ENCODE assay signal across 21 cellular contexts in genomic region chr7:33155811-33156210, GRCh38. TPM values are rescaled to one million over a fixed set of nuclear protein-coding genes. Genes with fewer than 3 reads are reported as not detected.
DNase-seq lines count a peak whose midpoint lies in the region; ATAC-seq and TF ChIP-seq lines count a peak whose summit lies in the region.
"Had no signal": no experiment of that assay in that cellular context is flagged by ENCODE, and none has a peak within 500 bp of the region (broad histone marks: within the 10 kb centered on the region; RNA-seq: fewer than 3 reads in every experiment).

No MANE protein-coding gene starts in this region.

- H3K4me2 ChIP-seq in GM23338, result no peak overlapping the region

- TF ChIP-seq POLR2A in sigmoid colon (IDR thresholded peaks at IDR 0.05), result no peak

- H3K27ac ChIP-seq in brain microvascular endothelial cell (no peak overlapping the region), GM23338 (ENCODE audit: low read depth) (no peak overlapping the region), sigmoid colon (no peak overlapping the region)
- H3K27ac ChIP-seq: testis had no signal

- 0 out of 2 replicates have a peak, but pooled peaks cover 3% of the 10 kb centered on the region for H3K9me2 ChIP-seq in GM23338 (ENCODE audit: insufficient read depth)

- no peak overlapping the region for H3K27ac Mint-ChIP-seq in HFFc6
- no peak overlapping the region for H3K27ac Mint-ChIP-seq in GM23338
- H3K27ac Mint-ChIP-seq: activated CD4-positive, alpha-beta T cell treated with anti-CD3 and anti-CD28 coated beads for 36 hours; CD4-positive, alpha-beta T cell; effector memory CD8-positive, alpha-beta T cell had no signal

- ATAC-seq in esophagus mucosa (no peak), GM23338 (no peak)
- ATAC-seq: activated CD4-positive, alpha-beta T cell treated with anti-CD3 and anti-CD28 coated beads for 36 hours; effector memory CD8-positive, alpha-beta T cell; left cardiac atrium had no signal

- H4K20me1 ChIP-seq in GM23338 (replicated peaks; ENCODE audit: insufficient read depth), result no peaks in the 10 kb centered on the region

- H3K36me3 ChIP-seq in brain microvascular endothelial cell (replicated peaks) (no peaks in the 10 kb centered on the region), GM23338 (ENCODE audit: insufficient read depth) (no peaks in the 10 kb centered on the region), sigmoid colon (peaks cover 0 to 9% (median 0%) of the 10 kb centered on the region in 4 donors)

- no peak for TF ChIP-seq EP300 in sigmoid colon (IDR thresholded peaks at IDR 0.05)

- H3K4me1 ChIP-seq in GM23338 (ENCODE audit: insufficient read depth) (no peaks in the 10 kb centered on the region), sigmoid colon (no peaks in the 10 kb centered on the region)
- H3K4me1 ChIP-seq: testis had no signal

- H3K9me3 ChIP-seq in sigmoid colon, result no peaks in the 10 kb centered on the region
- H3K9me3 ChIP-seq: testis had no signal

- in situ Hi-C loops in brain microvascular endothelial cell (cut with HindIII; ENCODE audit: low pct_ligation_motif_present, low sequenced_read_pairs), result no loop called here

- no peaks in the 10 kb centered on the region for H3K27me3 Mint-ChIP-seq in HFFc6 (ENCODE audit: insufficient read depth)
- no peaks in the 10 kb centered on the region for H3K27me3 Mint-ChIP-seq in GM23338 (ENCODE audit: insufficient read depth, low read depth, poor library complexity)
- H3K27me3 Mint-ChIP-seq: activated CD4-positive, alpha-beta T cell treated with anti-CD3 and anti-CD28 coated beads for 36 hours; CD4-positive, alpha-beta T cell; effector memory CD8-positive, alpha-beta T cell had no signal

- H3K79me2 ChIP-seq in GM23338 (replicated peaks; ENCODE audit: insufficient read depth), result no peaks in the 10 kb centered on the region

- H3K36me3 Mint-ChIP-seq in HFFc6 (ENCODE audit: low read depth), result 0 out of 2 replicates have a peak, but pooled peaks cover 4% of the 10 kb centered on the region
- H3K36me3 Mint-ChIP-seq in GM23338 (ENCODE audit: low read depth), result no peaks in the 10 kb centered on the region

- TF ChIP-seq CTCF in AG09309 (IDR thresholded peaks at IDR 0.05; ENCODE audit: control insufficient read depth, insufficient read depth, low read depth, low read length, missing control alignments) (no peak), HFFc6 (IDR thresholded peaks at IDR 0.05) (no peak), brain microvascular endothelial cell (IDR thresholded peaks at IDR 0.05; ENCODE audit: low read depth, low read length, missing control alignments) (no peak), GM23338 (conservative IDR thresholded peaks at IDR 0.05; ENCODE audit: low read depth in 2 of 2) (no peak), sigmoid colon (IDR thresholded peaks at IDR 0.05) (no peak)

- H3K27me3 ChIP-seq in brain microvascular endothelial cell (replicated peaks), result no peaks in the 10 kb centered on the region
- H3K27me3 ChIP-seq in GM23338 (ENCODE audit: insufficient read depth), result no peaks in the 10 kb centered on the region
- no peaks in the 10 kb centered on the region for H3K27me3 ChIP-seq in sigmoid colon
- H3K27me3 ChIP-seq: testis had no signal

- H3K4me3 ChIP-seq in AG09309 (ENCODE audit: control insufficient read depth, low read depth, low read length) (no peak overlapping the region), brain microvascular endothelial cell (ENCODE audit: low read depth, low read length) (no peak overlapping the region), GM23338 (no peak overlapping the region), sigmoid colon (no peak overlapping the region)
- H3K4me3 ChIP-seq: testis had no signal

- peaks cover 22% of the 10 kb centered on the region for H3K4me1 Mint-ChIP-seq in HFFc6 (ENCODE audit: low read depth)
- no peaks in the 10 kb centered on the region for H3K4me1 Mint-ChIP-seq in GM23338
- H3K4me1 Mint-ChIP-seq: activated CD4-positive, alpha-beta T cell treated with anti-CD3 and anti-CD28 coated beads for 36 hours had no signal

- peak; percentile 51 for DNase-seq in AG09309 (ENCODE audit: low read depth)
- DNase-seq in HFFc6, result peak; percentile 8
- peak; percentile 46 for DNase-seq in brain microvascular endothelial cell
- peak; percentile 79 for DNase-seq in iris pigment epithelial cell (ENCODE audit: low read depth)
- no peak for DNase-seq in UCSD-AML1 (lab: John Stamatoyannopoulos, UW; ENCODE audit: unreplicated experiment)
- no peak for DNase-seq in GM23338 (ENCODE audit: low spot score)
- no peak for DNase-seq in sigmoid colon
- DNase-seq: activated CD4-positive, alpha-beta T cell treated with anti-CD3 and anti-CD28 coated beads for 36 hours; activated effector memory CD4-positive, alpha-beta T cell treated with Interleukin-2 at 50 U/mL for 16 hours; CD4-positive, alpha-beta T cell; effector memory CD8-positive, alpha-beta T cell; foreskin melanocyte; KBM-7; left cardiac atrium; midbrain; NCI-H1048; NCI-H2029; NK-92 treated with Interleukin-12 subunit alpha and Interleukin-12 subunit beta, amount 100 ng/mL, for 24 hours; stimulated activated CD4-positive, alpha-beta T cell treated with anti-CD3 and anti-CD28 coated beads, Interleukin-15, amount 100 ng/mL, for 24 hours; testis had no signal

- H3K4me3 Mint-ChIP-seq in HFFc6, result no peak overlapping the region
- H3K4me3 Mint-ChIP-seq in GM23338, result no peak overlapping the region
- H3K4me3 Mint-ChIP-seq: activated CD4-positive, alpha-beta T cell treated with anti-CD3 and anti-CD28 coated beads for 36 hours; CD4-positive, alpha-beta T cell; effector memory CD8-positive, alpha-beta T cell had no signal

- intact Hi-C loops in sigmoid colon (cut with DNase I), result no loop called here

- WGBS in sigmoid colon, 2 donors, result 93 to 95% methylated on average over 2 of the region's 2 CpGs

- no peak overlapping the region for H2AFZ ChIP-seq in GM23338

- H3F3A ChIP-seq in GM23338 (replicated peaks; ENCODE audit: low read depth), result no peaks in the 10 kb centered on the region

- no peaks in the 10 kb centered on the region for H3K9me3 Mint-ChIP-seq in HFFc6
- no peaks in the 10 kb centered on the region for H3K9me3 Mint-ChIP-seq in GM23338
- H3K9me3 Mint-ChIP-seq: CD4-positive, alpha-beta T cell; effector memory CD8-positive, alpha-beta T cell had no signal

TF ChIP-seq in GM23338, 12 proteins besides CTCF, POLR2A, EP300 and RAD21 (continues in another document):
- TF ChIP-seq ZNF114 (CRISPR knock-in tag; IDR thresholded peaks at IDR 0.05) (no peak), ETS1 (IDR thresholded peaks at IDR 0.05) (no peak)

RNA-seq across cellular contexts. Expression of gene BBS9, which starts 26.4 kb away (rescaled TPM):
- 10 to 100 TPM; 10.6 to 13.0 (median 12.1) TPM for total RNA-seq in HFFc6 (2021; fragmentation: NEBNext Ultra II Directional; extraction: Animal tissue kit (Norgen Biotek cat#: 25700))
- 8.8 TPM for total RNA-seq in esophagus mucosa
- 66.1 and 69.6 TPM in 2 replicates for total RNA-seq in GM23338 (2014; rRNA removed; shearing (Covaris generic))
- 21.9 and 27.2 TPM in 2 replicates for polyA plus RNA-seq in GM23338 (2016; fragmentation: Nextera tagmentation; extraction: Ambion mirVana)
- 10 to 100 TPM; 30.5 to 36.6 (median 33.9) TPM for total RNA-seq in sigmoid colon
- polyA plus RNA-seq in sigmoid colon, result 1 to 10 TPM; 2.4 to 3.8 (median 3.2) TPM

RNA-seq across cellular contexts. Expression of gene RP9, which starts 46.6 kb away (rescaled TPM):
- total RNA-seq in HFFc6 (2021; fragmentation: NEBNext Ultra II Directional; extraction: Animal tissue kit (Norgen Biotek cat#: 25700)), result 10 to 100 TPM; 11.4 to 16.6 (median 14.9) TPM
- total RNA-seq in esophagus mucosa (4.8 TPM), sigmoid colon (10 to 100 TPM in 2 of 4 donors, 1 to 10 TPM in 2; 6.9 to 24.6 (median 9.2) TPM)
- total RNA-seq in GM23338 (2014; rRNA removed; shearing (Covaris generic)), result 3.3 and 8.7 TPM in 2 replicates
- polyA plus RNA-seq in GM23338 (2016; fragmentation: Nextera tagmentation; extraction: Ambion mirVana) (40.8 and 43.2 TPM in 2 replicates), sigmoid colon (10 to 100 TPM in 2 of 3 donors, 1 to 10 TPM in 1; 6.6 to 15.5 (median 10.8) TPM)

Comparison
In these comparisons a context has a peak if more than half of its experiments do, and no peak if none do; other contexts are left out.
1. DNase-seq: peak in AG09309 (single experiment), HFFc6 (single experiment), brain microvascular endothelial cell (single experiment) and iris pigment epithelial cell (single experiment); none in UCSD-AML1 (single experiment), GM23338 (single experiment) and sigmoid colon (single experiment).